Comparison of ENCODE assay signal across 9 cellular contexts in genomic region chr7:143615545-143615944, GRCh38. TPM values are rescaled to one million over a fixed set of nuclear protein-coding genes. Genes with fewer than 3 reads are reported as not detected.
DNase-seq lines count a peak whose midpoint lies in the region; FAIRE-seq and TF ChIP-seq lines count a peak whose summit lies in the region.
"Not testable (repeated sequence)": the region's sequence is repeated elsewhere in the genome, so short reads cannot be mapped to it uniquely, and the experiment has no call there.
"Had no signal": no experiment of that assay in that cellular context is flagged by ENCODE, and none has a peak within 500 bp of the region (broad histone marks: within the 10 kb centered on the region; RNA-seq: fewer than 3 reads in every experiment).

No MANE protein-coding gene starts in this region.

- not testable (repeated sequence) for H2BK5ac ChIP-seq in mesenchymal stem cell (ENCODE audit: low read depth, low read length, poor library complexity, severe bottlenecking)

- H3K18ac ChIP-seq in mesenchymal stem cell (ENCODE audit: low read depth in 1 of 2, low read length in 2 of 2): not testable (repeated sequence)

- H3K4me1 Mint-ChIP-seq in progenitor cell of endocrine pancreas (ENCODE audit: low read depth): not testable (repeated sequence)

- H3K4ac ChIP-seq in mesenchymal stem cell (ENCODE audit: low read depth in 1 of 2, low read length in 2 of 2): not testable (repeated sequence)

- H3K9me2 ChIP-seq in Karpas-422 (replicated peaks; ENCODE audit: insufficient read depth, low read length): not testable (repeated sequence)

- not testable (repeated sequence) for H4K8ac ChIP-seq in mesenchymal stem cell (ENCODE audit: low read length)

- H3K9ac ChIP-seq in Karpas-422 (ENCODE audit: low read length); mesenchymal stem cell (ENCODE audit: low read length): not testable (repeated sequence)

- not testable (repeated sequence) for H3K27me3 Mint-ChIP-seq in progenitor cell of endocrine pancreas

- not testable (repeated sequence) for H4K91ac ChIP-seq in mesenchymal stem cell (ENCODE audit: low read length)

- not testable (repeated sequence) for H3K27ac Mint-ChIP-seq in progenitor cell of endocrine pancreas

- not testable (repeated sequence) for H3K23ac ChIP-seq in mesenchymal stem cell (ENCODE audit: low read length in 2 of 2)

- H3K4me3 ChIP-seq in Karpas-422 (ENCODE audit: low read length); cardiac fibroblast (replicated peaks in 1 of 2; ENCODE audit: low read depth in 2 of 2, low read length in 2 of 2); mesenchymal stem cell (ENCODE audit: insufficient read depth in 1 of 2, low read depth in 1 of 2, low read length in 2 of 2): not testable (repeated sequence)

- H2AK5ac ChIP-seq in mesenchymal stem cell (ENCODE audit: low read length, severe bottlenecking): not testable (repeated sequence)

- H3K14ac ChIP-seq in mesenchymal stem cell (ENCODE audit: low read length in 2 of 2): not testable (repeated sequence)

- H3K4me1 ChIP-seq in Karpas-422 (ENCODE audit: low read length); mesenchymal stem cell (ENCODE audit: control insufficient read depth, insufficient read depth, low read depth, low read length): not testable (repeated sequence)

- H3K27ac ChIP-seq in Karpas-422 (ENCODE audit: low read length); mesenchymal stem cell (ENCODE audit: low read length, poor library complexity, severe bottlenecking): not testable (repeated sequence)

- peak; percentile 88 for FAIRE-seq in A204.1 (lab: Jason Lieb, UNC)
- not testable (repeated sequence) for FAIRE-seq in RCC 7860 (lab: Jason Lieb, UNC)

- 86% methylated on average over 2 of the region's 6 CpGs for WGBS in mesenchymal stem cell

- H3K79me1 ChIP-seq in mesenchymal stem cell (replicated peaks; ENCODE audit: low read length, poor library complexity, severe bottlenecking): not testable (repeated sequence)

- H3K79me2 ChIP-seq in Karpas-422 (ENCODE audit: low read length): not testable (repeated sequence)

- not testable (repeated sequence) for H4K20me1 ChIP-seq in Karpas-422 (ENCODE audit: insufficient read depth, low read depth, low read length)

- not testable (repeated sequence) for H3K4me3 Mint-ChIP-seq in progenitor cell of endocrine pancreas (ENCODE audit: low read depth)

- DNase-seq in ELR (ENCODE audit: low read depth) (peak; percentile 20), Karpas-422 (peak; percentile 44), RCC 7860 (ENCODE audit: low spot score) (peak; percentile 3), cardiac fibroblast (ENCODE audit: low read depth in 2 of 2) (peak; percentile 0), fibroblast of gingiva (ENCODE audit: low read depth) (peak; percentile 0), mesenchymal stem cell (peak; percentile 16)
- not testable (repeated sequence) for DNase-seq in progenitor cell of endocrine pancreas (ENCODE audit: low spot score, unreplicated experiment)

- H3K36me3 Mint-ChIP-seq in progenitor cell of endocrine pancreas (ENCODE audit: insufficient read depth): not testable (repeated sequence)

- H3K4me2 ChIP-seq in Karpas-422 (ENCODE audit: low read depth, low read length, poor library complexity, severe bottlenecking); mesenchymal stem cell (ENCODE audit: low read length, poor library complexity, severe bottlenecking): not testable (repeated sequence)

- H3K9me3 Mint-ChIP-seq in progenitor cell of endocrine pancreas (ENCODE audit: low read depth): not testable (repeated sequence)

- H3K36me3 ChIP-seq in Karpas-422 (ENCODE audit: insufficient read depth, low read length); mesenchymal stem cell (ENCODE audit: control insufficient read depth in 1 of 2, insufficient read depth in 2 of 2, low read depth in 1 of 2, low read length in 2 of 2): not testable (repeated sequence)

- not testable (repeated sequence) for TF ChIP-seq CTCF in cardiac fibroblast (IDR thresholded peaks at IDR 0.05; ENCODE audit: low read depth, low read length)
- TF ChIP-seq CTCF in progenitor cell of endocrine pancreas (IDR thresholded peaks at IDR 0.05; ENCODE audit: unreplicated experiment): peak; percentile 33

- H2AFZ ChIP-seq in Karpas-422 (ENCODE audit: low read length); mesenchymal stem cell (ENCODE audit: low read depth, low read length): not testable (repeated sequence)

- not testable (repeated sequence) for H2BK12ac ChIP-seq in mesenchymal stem cell (ENCODE audit: low read length in 2 of 2)

- H2BK120ac ChIP-seq in mesenchymal stem cell (ENCODE audit: low read depth, low read length): not testable (repeated sequence)

- H3K27me3 ChIP-seq in Karpas-422 (ENCODE audit: low read length); mesenchymal stem cell (ENCODE audit: control insufficient read depth in 1 of 2, insufficient read depth in 1 of 2, low read length in 2 of 2): not testable (repeated sequence)

- not testable (repeated sequence) for H2BK15ac ChIP-seq in mesenchymal stem cell (ENCODE audit: low read depth, poor library complexity, severe bottlenecking)

- not testable (repeated sequence) for H3K9me3 ChIP-seq in Karpas-422 (ENCODE audit: low read length); mesenchymal stem cell (ENCODE audit: control insufficient read depth, low read length)

RNA-seq across cellular contexts. Expression of gene TCAF2, which starts 5.2 kb away (rescaled TPM):
- total RNA-seq in Karpas-422 (2014; rRNA removed; shearing (Covaris generic); ENCODE audit: low replicate concordance): 0.07 and 0.11 TPM in 2 replicates
- polyA plus RNA-seq in mesenchymal stem cell (2013, experiment 1 of 2): 1.8 TPM
- 1.7 TPM for polyA plus RNA-seq in mesenchymal stem cell (2013, experiment 2 of 2)
- 0.10 and 0.11 TPM in 2 replicates for total RNA-seq in progenitor cell of endocrine pancreas

RNA-seq across cellular contexts. Expression of gene CTAGE15, which starts 43.9 kb away (rescaled TPM):
- total RNA-seq in Karpas-422 (2014; rRNA removed; shearing (Covaris generic); ENCODE audit: low replicate concordance): not detected in 2 replicates
- polyA plus RNA-seq in mesenchymal stem cell (2013, experiment 1 of 2): not detected
- 0.01 TPM for polyA plus RNA-seq in mesenchymal stem cell (2013, experiment 2 of 2)
- 1.9 and 2.4 TPM in 2 replicates for total RNA-seq in progenitor cell of endocrine pancreas
- total RNA-seq: Daoy had no signal
